In genomic region chr15:40807028-40807887, GRCh38 we compare ENCODE assay signal across 8 cellular contexts. TPM values are rescaled to one million over a fixed set of nuclear protein-coding genes. Genes with fewer than 3 reads are reported as not detected.
A peak's percentile ranks its signal among the peaks of the same experiment; 100 is the strongest.
DNase-seq lines count a peak whose midpoint lies in the region; ATAC-seq lines count a peak whose summit lies in the region.

DNAJC17 (minus strand) TSS chr15:40807473; CDS start chr15:40807446, 27 bp downstream.
A gene with protein sequence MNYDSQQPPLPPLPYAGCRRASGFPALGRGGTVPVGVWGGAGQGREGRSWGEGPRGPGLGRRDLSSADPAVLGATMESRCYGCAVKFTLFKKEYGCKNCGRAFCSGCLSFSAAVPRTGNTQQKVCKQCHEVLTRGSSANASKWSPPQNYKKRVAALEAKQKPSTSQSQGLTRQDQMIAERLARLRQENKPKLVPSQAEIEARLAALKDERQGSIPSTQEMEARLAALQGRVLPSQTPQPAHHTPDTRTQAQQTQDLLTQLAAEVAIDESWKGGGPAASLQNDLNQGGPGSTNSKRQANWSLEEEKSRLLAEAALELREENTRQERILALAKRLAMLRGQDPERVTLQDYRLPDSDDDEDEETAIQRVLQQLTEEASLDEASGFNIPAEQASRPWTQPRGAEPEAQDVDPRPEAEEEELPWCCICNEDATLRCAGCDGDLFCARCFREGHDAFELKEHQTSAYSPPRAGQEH (plus strand): TSS chr15:40807089. CDS start chr15:40807590, 501 bp downstream.

- peak; percentile 93 for ATAC-seq in GM19468 (IDR thresholded peaks at IDR 0.05; ENCODE audit: extremely low read depth, unreplicated experiment)

- peak; percentile 96 for DNase-seq in COLO668 (lab: John Stamatoyannopoulos, UW; ENCODE audit: unreplicated experiment)
- DNase-seq in HS-5 (ENCODE audit: low read depth) = peak; percentile 92
- peak; percentile 96 for DNase-seq in NK-92 treated with Interleukin-12 subunit alpha and Interleukin-12 subunit beta, amount 100 ng/mL, for 24 hours (lab: John Stamatoyannopoulos, UW)
- DNase-seq in activated CD8-positive, alpha-beta memory T cell treated with anti-CD3 and anti-CD28 coated beads for 24 hours = peak; percentile 97
- DNase-seq in effector CD8-positive, alpha-beta T cell (lab: John Stamatoyannopoulos, UW) = peak; percentile 86
- peak; percentile 98 to 99 for DNase-seq in lung microvascular endothelial cell (ENCODE audit: low read depth in 2 of 2)
- peak; percentile 89 to 93 (median 93) for DNase-seq in stimulated activated CD4-positive, alpha-beta T cell treated with anti-CD3 and anti-CD28 coated beads, TNF-alpha, amount 100 ng/mL, for 48 hours (ENCODE audit: low read depth in 3 of 3)

RNA-seq across cellular contexts. Expression of gene DNAJC17, which starts in this region (rescaled TPM):
- total RNA-seq in lung microvascular endothelial cell = 13.5 and 14.3 TPM in 2 replicates

RNA-seq across cellular contexts. Expression of the second gene that starts in this region (rescaled TPM):
- total RNA-seq in lung microvascular endothelial cell = 18.1 and 21.4 TPM in 2 replicates

Comparison
In these comparisons a context has a peak if more than half of its experiments do, and no peak if none do; other contexts are left out.
1. Peak in every context shown above with its lines: DNase-seq and ATAC-seq.